In genomic region chr17:44331249-44331760, GRCh38 we compare ENCODE assay signal across 8 cellular contexts. TPM values are rescaled to one million over a fixed set of nuclear protein-coding genes. Genes with fewer than 3 reads are reported as not detected.
DNase-seq lines count a peak whose midpoint lies in the region; ATAC-seq and TF ChIP-seq lines count a peak whose summit lies in the region.

No MANE protein-coding gene starts in this region.

- H3K36me3 ChIP-seq in trophoblast cell (ENCODE audit: control insufficient read depth in 1 of 2, insufficient read depth in 2 of 2, low read length in 2 of 2), result no peaks in the 10 kb centered on the region

- H3K4me1 ChIP-seq in trophoblast cell (ENCODE audit: control insufficient read depth in 1 of 2, insufficient read depth in 2 of 2, low read length in 2 of 2), result peaks cover 0 to 2% of the 10 kb centered on the region in 2 experiments

- H3K18ac ChIP-seq in trophoblast cell (ENCODE audit: low read length), result no peak overlapping the region

- H3K23ac ChIP-seq in trophoblast cell (ENCODE audit: low read length), result no peak overlapping the region

- no peak overlapping the region for H4K8ac ChIP-seq in trophoblast cell (ENCODE audit: low read depth, low read length)

- peak; percentile 94 for TF ChIP-seq CTCF in glutamatergic neuron (IDR thresholded peaks at IDR 0.05; ENCODE audit: partially characterized antibody, unreplicated experiment)

- H2BK120ac ChIP-seq in trophoblast cell (ENCODE audit: insufficient read depth, low read length, poor library complexity), result no peak overlapping the region

- H4K91ac ChIP-seq in trophoblast cell (ENCODE audit: low read depth, low read length), result no peak overlapping the region

- no peak overlapping the region for H3K4me3 ChIP-seq in trophoblast cell (ENCODE audit: low read depth, low read length)

- no peaks in the 10 kb centered on the region for H3K36me3 Mint-ChIP-seq in activated naive CD4-positive, alpha-beta T cell treated with anti-CD3 and anti-CD28 coated beads, Interleukin-2, amount 50 U/mL, for 72 hours
- H3K36me3 Mint-ChIP-seq in glutamatergic neuron (ENCODE audit: unreplicated experiment), result no peaks in the 10 kb centered on the region

- H3K27ac ChIP-seq in trophoblast cell (ENCODE audit: low read depth, low read length), result no peak overlapping the region

- no peak overlapping the region for H3K4me3 Mint-ChIP-seq in glutamatergic neuron (ENCODE audit: unreplicated experiment)

- no peak overlapping the region for H2AFZ ChIP-seq in trophoblast cell (ENCODE audit: insufficient read depth, low read length, poor library complexity)

- H3K9ac ChIP-seq in trophoblast cell (ENCODE audit: low read length), result no peak overlapping the region

- no peak overlapping the region for H3K14ac ChIP-seq in trophoblast cell (ENCODE audit: low read length)

- no peak overlapping the region for H2BK5ac ChIP-seq in trophoblast cell (ENCODE audit: low read depth, low read length, poor library complexity)

- peaks cover 4% of the 10 kb centered on the region for H3K4me1 Mint-ChIP-seq in glutamatergic neuron (ENCODE audit: low read depth, unreplicated experiment)

- in situ Hi-C loops in G401 (cut with HindIII; ENCODE audit: low sequenced_read_pairs), result no loop called here

- WGBS in trophoblast cell (ENCODE audit: extremely low coverage, insufficient coverage, insufficient read length), result no CpG with 5 or more reads among the region's 7 CpGs

- ATAC-seq in activated naive CD4-positive, alpha-beta T cell treated with anti-CD3 and anti-CD28 coated beads, Interleukin-2, amount 50 U/mL, for 72 hours, result peak; percentile 49 to 65
- ATAC-seq in HG03432 (IDR thresholded peaks at IDR 0.05; ENCODE audit: unreplicated experiment) (no peak), HG03135 (IDR thresholded peaks at IDR 0.05; ENCODE audit: unreplicated experiment) (no peak)

- peaks cover 2% of the 10 kb centered on the region for H3K27me3 Mint-ChIP-seq in glutamatergic neuron (ENCODE audit: unreplicated experiment)

- DNase-seq in G401 (ENCODE audit: low spot score) (peak; percentile 91), NCI-H1092 treated with DMSO at 0.1 percent for 48 hours (lab: John Stamatoyannopoulos, UW) (peak; percentile 52), SKM-1 (lab: John Stamatoyannopoulos, UW; ENCODE audit: unreplicated experiment) (peak; percentile 61), glutamatergic neuron (peak; percentile 74), trophoblast cell (peak; percentile 89 to 99)
- DNase-seq in activated naive CD4-positive, alpha-beta T cell treated with anti-CD3 and anti-CD28 coated beads, Interleukin-2, amount 50 U/mL, for 72 hours (ENCODE audit: low spot score in 2 of 2), result peak in 1 of 2 donors; percentile 84

- no peak overlapping the region for H3K4me2 ChIP-seq in trophoblast cell (ENCODE audit: low read length)

- no peaks in the 10 kb centered on the region for H3K9me3 ChIP-seq in trophoblast cell (ENCODE audit: insufficient read depth, low read depth, low read length)

- no peaks in the 10 kb centered on the region for H3K27me3 ChIP-seq in trophoblast cell (ENCODE audit: insufficient read depth, low read length)

- H3K9me3 Mint-ChIP-seq in activated naive CD4-positive, alpha-beta T cell treated with anti-CD3 and anti-CD28 coated beads, Interleukin-2, amount 50 U/mL, for 72 hours, result no peaks in the 10 kb centered on the region
- H3K9me3 Mint-ChIP-seq in glutamatergic neuron (ENCODE audit: unreplicated experiment), result peaks cover 2% of the 10 kb centered on the region

- no peak overlapping the region for H3K4ac ChIP-seq in trophoblast cell (ENCODE audit: low read depth, low read length)

- H3K79me2 ChIP-seq in trophoblast cell (ENCODE audit: control insufficient read depth, insufficient read depth, low read length, poor library complexity), result no peaks in the 10 kb centered on the region

- H3K27ac Mint-ChIP-seq in activated naive CD4-positive, alpha-beta T cell treated with anti-CD3 and anti-CD28 coated beads, Interleukin-2, amount 50 U/mL, for 72 hours, result no peak overlapping the region
- no peak overlapping the region for H3K27ac Mint-ChIP-seq in glutamatergic neuron (ENCODE audit: unreplicated experiment)

- no peak overlapping the region for H2AK5ac ChIP-seq in trophoblast cell (ENCODE audit: low read length)

- no peak overlapping the region for H4K12ac ChIP-seq in trophoblast cell (ENCODE audit: low read depth, low read length)

- H2BK12ac ChIP-seq in trophoblast cell (ENCODE audit: low read length), result no peak overlapping the region

- no peaks in the 10 kb centered on the region for H3K79me1 ChIP-seq in trophoblast cell (ENCODE audit: low read length)

RNA-seq across cellular contexts. Expression of gene SLC25A39, which starts 6.7 kb away (rescaled TPM):
- 335 and 340 TPM in 2 replicates for total RNA-seq in G401 (2014; rRNA removed; shearing (Covaris generic))
- total RNA-seq in activated naive CD4-positive, alpha-beta T cell treated with anti-CD3 and anti-CD28 coated beads, Interleukin-2, amount 50 U/mL, for 72 hours, result 100 to 1,000 TPM in 1 of 2 donors, 10 to 100 TPM in 1; 92.4 to 131 TPM
- 104 TPM for total RNA-seq in glutamatergic neuron (ENCODE audit: unreplicated experiment)
- polyA plus RNA-seq in trophoblast cell (2013), result 96.0 and 97.4 TPM in 2 replicates

RNA-seq across cellular contexts. Expression of gene GRN, which starts 13.8 kb away (rescaled TPM):
- 243 and 344 TPM in 2 replicates for total RNA-seq in G401 (2014; rRNA removed; shearing (Covaris generic))
- 10 to 100 TPM; 65.0 to 73.0 TPM for total RNA-seq in activated naive CD4-positive, alpha-beta T cell treated with anti-CD3 and anti-CD28 coated beads, Interleukin-2, amount 50 U/mL, for 72 hours
- total RNA-seq in glutamatergic neuron (ENCODE audit: unreplicated experiment), result 88.7 TPM
- 207 and 227 TPM in 2 replicates for polyA plus RNA-seq in trophoblast cell (2013)

RNA-seq across cellular contexts. Expression of gene RUNDC3A, which starts 22.9 kb away (rescaled TPM):
- total RNA-seq in G401 (2014; rRNA removed; shearing (Covaris generic)), result 3.4 and 3.8 TPM in 2 replicates
- 1 to 10 TPM; 1.0 to 1.9 TPM for total RNA-seq in activated naive CD4-positive, alpha-beta T cell treated with anti-CD3 and anti-CD28 coated beads, Interleukin-2, amount 50 U/mL, for 72 hours
- total RNA-seq in glutamatergic neuron (ENCODE audit: unreplicated experiment), result 282 TPM
- polyA plus RNA-seq in trophoblast cell (2013), result 0.08 and 0.12 TPM in 2 replicates

RNA-seq across cellular contexts. Expression of gene FAM171A2, which starts 32.3 kb away (rescaled TPM):
- 22.2 and 23.6 TPM in 2 replicates for total RNA-seq in G401 (2014; rRNA removed; shearing (Covaris generic))
- under 1 TPM; 0.35 to 0.43 TPM for total RNA-seq in activated naive CD4-positive, alpha-beta T cell treated with anti-CD3 and anti-CD28 coated beads, Interleukin-2, amount 50 U/mL, for 72 hours
- 81.3 TPM for total RNA-seq in glutamatergic neuron (ENCODE audit: unreplicated experiment)
- polyA plus RNA-seq in trophoblast cell (2013), result 8.4 and 8.6 TPM in 2 replicates

RNA-seq across cellular contexts. Expression of gene ITGA2B, which starts 58.1 kb away (rescaled TPM):
- 0.17 TPM in 1 of 2 replicates, not detected in the other for total RNA-seq in G401 (2014; rRNA removed; shearing (Covaris generic))
- 1 to 10 TPM; 2.6 to 3.2 TPM for total RNA-seq in activated naive CD4-positive, alpha-beta T cell treated with anti-CD3 and anti-CD28 coated beads, Interleukin-2, amount 50 U/mL, for 72 hours
- total RNA-seq in glutamatergic neuron (ENCODE audit: unreplicated experiment), result 7.1 TPM
- polyA plus RNA-seq in trophoblast cell (2013), result 0.54 and 0.67 TPM in 2 replicates

Comparison
In these comparisons a context has a peak if more than half of its experiments do, and no peak if none do; other contexts are left out.
1. ATAC-seq: peak in activated naive CD4-positive, alpha-beta T cell treated with anti-CD3 and anti-CD28 coated beads, Interleukin-2, amount 50 U/mL, for 72 hours (2 of 2); none in HG03432 (single experiment) and HG03135 (single experiment).
2. RNA of gene RUNDC3A, which starts 22.9 kb away (total RNA-seq): 282 TPM in glutamatergic neuron (single experiment); 3.4 to 3.8 TPM in G401 and 1.0 to 1.9 TPM in activated naive CD4-positive, alpha-beta T cell treated with anti-CD3 and anti-CD28 coated beads, Interleukin-2, amount 50 U/mL, for 72 hours; every median in the first group is over 10 times any median in the second.